ENCODE assay signal across 1 cellular context in the genomic region with DNA sequence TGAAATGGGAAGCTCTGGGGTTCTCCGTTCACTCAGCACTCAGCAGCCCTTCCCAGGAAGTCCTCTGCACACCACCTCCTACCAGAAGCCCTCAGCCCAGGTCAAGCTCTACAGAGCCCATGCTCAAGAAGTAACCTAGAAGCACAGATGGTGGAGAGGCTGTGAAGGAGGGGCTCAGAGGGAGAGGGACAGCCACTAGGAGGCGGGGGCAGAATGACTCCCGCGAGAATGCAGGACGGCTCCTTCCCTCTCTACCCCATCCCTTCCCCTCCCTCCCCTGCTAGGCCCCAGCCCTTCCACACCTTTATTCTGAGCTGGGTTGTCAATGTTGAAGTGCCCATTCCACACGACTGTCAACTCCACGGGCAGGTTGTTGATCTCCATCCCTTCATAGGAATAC.
TF ChIP-seq lines count a peak whose summit lies in the region.

No MANE protein-coding gene starts in this region.

TF ChIP-seq in HCT116, 20 proteins besides CTCF, POLR2A, EP300 and RAD21 (continued from another document):
- TF ChIP-seq ZBTB33 (IDR thresholded peaks at IDR 0.05; ENCODE audit: extremely low read depth, insufficient replicate concordance, low read length) (no peak), SIN3A (IDR thresholded peaks at IDR 0.05; ENCODE audit: low read depth) (no peak), YY1 (IDR thresholded peaks at IDR 0.05; ENCODE audit: extremely low read depth, insufficient replicate concordance, low read depth, low read length) (no peak), ELF1 (IDR thresholded peaks at IDR 0.05; ENCODE audit: borderline replicate concordance, low read depth) (no peak), EZH2phosphoT487 (IDR thresholded peaks at IDR 0.05; ENCODE audit: borderline replicate concordance) (no peak), FOSL1 (IDR thresholded peaks at IDR 0.05; ENCODE audit: low read depth) (no peak), SP1 (IDR thresholded peaks at IDR 0.05; ENCODE audit: low read depth) (no peak)
- TF ChIP-seq, protein P1, sequence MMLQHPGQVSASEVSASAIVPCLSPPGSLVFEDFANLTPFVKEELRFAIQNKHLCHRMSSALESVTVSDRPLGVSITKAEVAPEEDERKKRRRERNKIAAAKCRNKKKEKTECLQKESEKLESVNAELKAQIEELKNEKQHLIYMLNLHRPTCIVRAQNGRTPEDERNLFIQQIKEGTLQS (IDR thresholded peaks at IDR 0.05), result no peak
